Comparison of ENCODE assay signal across 1 cellular context in the genomic region with DNA sequence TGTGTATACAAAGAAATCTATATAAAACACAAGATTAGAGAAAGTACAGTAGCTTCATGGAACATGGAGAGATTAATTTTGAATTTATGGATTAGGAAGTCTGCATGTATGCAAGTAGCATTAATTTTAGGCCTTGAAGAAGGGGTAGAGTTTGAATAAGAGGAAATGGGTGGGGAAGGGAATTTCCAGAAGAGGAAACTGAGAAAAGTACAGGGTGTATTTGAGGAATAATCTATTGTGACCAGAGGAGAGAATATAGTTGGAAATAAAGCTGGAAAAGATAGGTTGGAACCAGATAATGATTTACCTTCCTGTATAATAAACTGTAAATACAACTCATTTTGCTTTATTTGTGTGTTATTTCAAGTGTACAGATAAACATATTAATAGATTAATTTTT.
TF ChIP-seq lines count a peak whose summit lies in the region.

No MANE protein-coding gene starts in this region.

TF ChIP-seq in GM23338, 12 proteins besides CTCF, POLR2A, EP300 and RAD21 (continued from another document):
- TF ChIP-seq, protein P1, sequence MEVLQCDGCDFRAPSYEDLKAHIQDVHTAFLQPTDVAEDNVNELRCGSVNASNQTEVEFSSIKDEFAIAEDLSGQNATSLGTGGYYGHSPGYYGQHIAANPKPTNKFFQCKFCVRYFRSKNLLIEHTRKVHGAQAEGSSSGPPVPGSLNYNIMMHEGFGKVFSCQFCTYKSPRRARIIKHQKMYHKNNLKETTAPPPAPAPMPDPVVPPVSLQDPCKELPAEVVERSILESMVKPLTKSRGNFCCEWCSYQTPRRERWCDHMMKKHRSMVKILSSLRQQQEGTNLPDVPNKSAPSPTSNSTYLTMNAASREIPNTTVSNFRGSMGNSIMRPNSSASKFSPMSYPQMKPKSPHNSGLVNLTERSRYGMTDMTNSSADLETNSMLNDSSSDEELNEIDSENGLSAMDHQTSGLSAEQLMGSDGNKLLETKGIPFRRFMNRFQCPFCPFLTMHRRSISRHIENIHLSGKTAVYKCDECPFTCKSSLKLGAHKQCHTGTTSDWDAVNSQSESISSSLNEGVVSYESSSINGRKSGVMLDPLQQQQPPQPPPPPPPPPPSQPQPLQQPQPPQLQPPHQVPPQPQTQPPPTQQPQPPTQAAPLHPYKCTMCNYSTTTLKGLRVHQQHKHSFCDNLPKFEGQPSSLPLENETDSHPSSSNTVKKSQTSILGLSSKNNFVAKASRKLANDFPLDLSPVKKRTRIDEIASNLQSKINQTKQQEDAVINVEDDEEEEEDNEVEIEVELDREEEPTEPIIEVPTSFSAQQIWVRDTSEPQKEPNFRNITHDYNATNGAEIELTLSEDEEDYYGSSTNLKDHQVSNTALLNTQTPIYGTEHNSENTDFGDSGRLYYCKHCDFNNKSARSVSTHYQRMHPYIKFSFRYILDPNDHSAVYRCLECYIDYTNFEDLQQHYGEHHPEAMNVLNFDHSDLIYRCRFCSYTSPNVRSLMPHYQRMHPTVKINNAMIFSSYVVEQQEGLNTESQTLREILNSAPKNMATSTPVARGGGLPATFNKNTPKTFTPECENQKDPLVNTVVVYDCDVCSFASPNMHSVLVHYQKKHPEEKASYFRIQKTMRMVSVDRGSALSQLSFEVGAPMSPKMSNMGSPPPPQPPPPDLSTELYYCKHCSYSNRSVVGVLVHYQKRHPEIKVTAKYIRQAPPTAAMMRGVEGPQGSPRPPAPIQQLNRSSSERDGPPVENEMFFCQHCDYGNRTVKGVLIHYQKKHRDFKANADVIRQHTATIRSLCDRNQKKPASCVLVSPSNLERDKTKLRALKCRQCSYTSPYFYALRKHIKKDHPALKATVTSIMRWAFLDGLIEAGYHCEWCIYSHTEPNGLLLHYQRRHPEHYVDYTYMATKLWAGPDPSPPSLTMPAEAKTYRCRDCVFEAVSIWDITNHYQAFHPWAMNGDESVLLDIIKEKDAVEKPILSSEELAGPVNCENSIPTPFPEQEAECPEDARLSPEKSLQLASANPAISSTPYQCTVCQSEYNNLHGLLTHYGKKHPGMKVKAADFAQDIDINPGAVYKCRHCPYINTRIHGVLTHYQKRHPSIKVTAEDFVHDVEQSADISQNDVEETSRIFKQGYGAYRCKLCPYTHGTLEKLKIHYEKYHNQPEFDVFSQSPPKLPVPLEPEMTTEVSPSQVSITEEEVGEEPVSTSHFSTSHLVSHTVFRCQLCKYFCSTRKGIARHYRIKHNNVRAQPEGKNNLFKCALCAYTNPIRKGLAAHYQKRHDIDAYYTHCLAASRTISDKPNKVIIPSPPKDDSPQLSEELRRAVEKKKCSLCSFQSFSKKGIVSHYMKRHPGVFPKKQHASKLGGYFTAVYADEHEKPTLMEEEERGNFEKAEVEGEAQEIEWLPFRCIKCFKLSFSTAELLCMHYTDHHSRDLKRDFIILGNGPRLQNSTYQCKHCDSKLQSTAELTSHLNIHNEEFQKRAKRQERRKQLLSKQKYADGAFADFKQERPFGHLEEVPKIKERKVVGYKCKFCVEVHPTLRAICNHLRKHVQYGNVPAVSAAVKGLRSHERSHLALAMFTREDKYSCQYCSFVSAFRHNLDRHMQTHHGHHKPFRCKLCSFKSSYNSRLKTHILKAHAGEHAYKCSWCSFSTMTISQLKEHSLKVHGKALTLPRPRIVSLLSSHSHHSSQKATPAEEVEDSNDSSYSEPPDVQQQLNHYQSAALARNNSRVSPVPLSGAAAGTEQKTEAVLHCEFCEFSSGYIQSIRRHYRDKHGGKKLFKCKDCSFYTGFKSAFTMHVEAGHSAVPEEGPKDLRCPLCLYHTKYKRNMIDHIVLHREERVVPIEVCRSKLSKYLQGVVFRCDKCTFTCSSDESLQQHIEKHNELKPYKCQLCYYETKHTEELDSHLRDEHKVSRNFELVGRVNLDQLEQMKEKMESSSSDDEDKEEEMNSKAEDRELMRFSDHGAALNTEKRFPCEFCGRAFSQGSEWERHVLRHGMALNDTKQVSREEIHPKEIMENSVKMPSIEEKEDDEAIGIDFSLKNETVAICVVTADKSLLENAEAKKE (CRISPR knock-in tag; IDR thresholded peaks at IDR 0.05): no peak
- TF ChIP-seq ZNF331 (CRISPR knock-in tag; IDR thresholded peaks at IDR 0.05; ENCODE audit: low read depth): no peak
- no peak for TF ChIP-seq EZH2 (IDR thresholded peaks at IDR 0.05; ENCODE audit: low read depth, unreplicated experiment)
- TF ChIP-seq EZH2phosphoT487 (IDR thresholded peaks at IDR 0.05; ENCODE audit: unreplicated experiment): no peak
TF ChIP-seq in GM23338: peak in this region for 0.
